In the genomic region with DNA sequence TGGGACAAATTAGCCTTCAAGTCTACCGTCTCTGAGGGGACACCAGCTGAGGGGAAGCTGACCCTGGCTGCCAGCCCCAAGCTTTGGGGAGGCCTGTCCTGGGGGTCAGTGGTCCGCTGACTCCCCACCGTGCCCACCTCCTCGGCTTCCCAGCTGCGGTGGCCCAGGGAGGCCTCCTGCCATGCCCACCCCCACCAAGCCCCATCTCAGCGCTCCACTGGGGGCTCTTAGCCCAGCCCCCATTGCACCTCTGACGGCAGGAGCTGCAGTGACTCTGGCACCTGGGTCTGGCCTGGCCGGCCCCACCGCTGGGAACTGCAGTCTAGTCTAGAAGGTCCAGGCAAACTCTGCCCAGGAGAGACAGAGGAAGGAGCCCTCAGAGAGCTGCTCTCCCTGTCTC, we compare ENCODE assay signal across 35 cellular contexts. TPM values are rescaled to one million over a fixed set of nuclear protein-coding genes. Genes with fewer than 3 reads are reported as not detected.
"Had no signal": no experiment of that assay in that cellular context is flagged by ENCODE, and none has a peak within 500 bp of the region (broad histone marks: within the 10 kb centered on the region; RNA-seq: fewer than 3 reads in every experiment).

No MANE protein-coding gene starts in this region.

- H3K36me3 Mint-ChIP-seq: activated CD4-positive, alpha-beta memory T cell treated with anti-CD3 and anti-CD28 coated beads for 36 hours; activated CD8-positive, alpha-beta memory T cell treated with anti-CD3 and anti-CD28 coated beads, Interleukin-2, amount 10 ng/mL, durations not matched to agents 7 days and 5 days; activated naive CD4-positive, alpha-beta T cell treated with anti-CD3 and anti-CD28 coated beads, Interleukin-2, amount 10 ng/mL, durations not matched to agents 7 days and 5 days; activated naive CD8-positive, alpha-beta T cell had no signal

- H3K4me1 Mint-ChIP-seq: activated B cell treated with CpG ODN at 0.5 μM for 24 hours; activated CD4-positive, alpha-beta T cell treated with anti-CD3 and anti-CD28 coated beads for 36 hours; activated CD4-positive, alpha-beta T cell treated with anti-CD3 and anti-CD28 coated beads, Interleukin-2, amount 10 ng/mL, durations not matched to agents 24 days and 14 days; activated CD8-positive, alpha-beta memory T cell treated with anti-CD3 and anti-CD28 coated beads, Interleukin-2, amount 10 ng/mL, durations not matched to agents 7 days and 5 days; activated naive CD4-positive, alpha-beta T cell treated with anti-CD3 and anti-CD28 coated beads, Interleukin-2, amount 10 ng/mL, durations not matched to agents 7 days and 5 days; T-helper 17 cell had no signal

- H3K27me3 ChIP-seq: body of pancreas, gastrocnemius medialis had no signal

- H3K9me3 ChIP-seq: body of pancreas, esophagus muscularis mucosa, gastrocnemius medialis, heart left ventricle had no signal

- H3K27ac ChIP-seq: body of pancreas, esophagus muscularis mucosa, foreskin keratinocyte, gastrocnemius medialis, heart left ventricle, WERI-Rb-1 had no signal

- H3K4me1 ChIP-seq: body of pancreas, esophagus muscularis mucosa, foreskin keratinocyte, heart left ventricle had no signal

- H3K9me3 Mint-ChIP-seq: activated B cell treated with CpG ODN at 0.5 μM for 24 hours; activated CD4-positive, alpha-beta memory T cell treated with anti-CD3 and anti-CD28 coated beads for 36 hours; activated CD4-positive, alpha-beta T cell treated with anti-CD3 and anti-CD28 coated beads, Interleukin-2, amount 10 ng/mL, durations not matched to agents 24 days and 14 days; activated naive CD4-positive, alpha-beta T cell treated with anti-CD3 and anti-CD28 coated beads, Interleukin-2, amount 10 ng/mL, durations not matched to agents 7 days and 5 days; activated T-helper 1 cell treated with anti-CD3 and anti-CD28 coated beads, Interleukin-12 subunit alpha, Interleukin-12 subunit beta, Interleukin-2, Interleukin-4 antibody, amounts not matched to agents 30 ng/mL and 10 ng/mL and 1 ng/mL, durations not matched to agents 14 hours and 24 hours and 36 hours; effector memory CD8-positive, alpha-beta T cell; T-helper 2 cell treated with Interferon-gamma antibody and Interleukin-4, amounts not matched to agents 5 μg/mL and 100 μg/mL, for 36 hours had no signal

- H3K27ac Mint-ChIP-seq: activated B cell treated with CpG ODN at 0.5 μM for 24 hours; activated CD4-positive, alpha-beta memory T cell treated with anti-CD3 and anti-CD28 coated beads for 36 hours; activated CD4-positive, alpha-beta T cell treated with anti-CD3 and anti-CD28 coated beads for 36 hours; activated CD4-positive, alpha-beta T cell treated with anti-CD3 and anti-CD28 coated beads, Interleukin-2, amount 10 ng/mL, durations not matched to agents 24 days and 14 days; activated CD8-positive, alpha-beta memory T cell treated with anti-CD3 and anti-CD28 coated beads, Interleukin-2, amount 10 ng/mL, durations not matched to agents 7 days and 5 days; activated CD8-positive, alpha-beta T cell treated with anti-CD3 and anti-CD28 coated beads, Interleukin-2, amount 10 ng/mL, durations not matched to agents 7 days and 5 days; activated naive CD4-positive, alpha-beta T cell treated with anti-CD3 and anti-CD28 coated beads, Interleukin-2, amount 10 ng/mL, durations not matched to agents 7 days and 5 days; activated naive CD8-positive, alpha-beta T cell; activated T-helper 1 cell treated with anti-CD3 and anti-CD28 coated beads, Interleukin-12 subunit alpha, Interleukin-12 subunit beta, Interleukin-2, Interleukin-4 antibody, amounts not matched to agents 30 ng/mL and 10 ng/mL and 1 ng/mL, durations not matched to agents 14 hours and 24 hours and 36 hours; effector memory CD8-positive, alpha-beta T cell; T-helper 17 cell; T-helper 2 cell treated with Interferon-gamma antibody and Interleukin-4, amounts not matched to agents 5 μg/mL and 100 μg/mL, for 36 hours had no signal

- H3K4me3 Mint-ChIP-seq: activated B cell treated with CpG ODN at 0.5 μM for 24 hours; activated CD4-positive, alpha-beta memory T cell treated with anti-CD3 and anti-CD28 coated beads for 36 hours; activated CD4-positive, alpha-beta T cell treated with anti-CD3 and anti-CD28 coated beads for 36 hours; activated CD4-positive, alpha-beta T cell treated with anti-CD3 and anti-CD28 coated beads, Interleukin-2, amount 10 ng/mL, durations not matched to agents 24 days and 14 days; activated CD8-positive, alpha-beta memory T cell treated with anti-CD3 and anti-CD28 coated beads, Interleukin-2, amount 10 ng/mL, durations not matched to agents 7 days and 5 days; activated CD8-positive, alpha-beta T cell treated with anti-CD3 and anti-CD28 coated beads, Interleukin-2, amount 10 ng/mL, durations not matched to agents 7 days and 5 days; activated naive CD4-positive, alpha-beta T cell treated with anti-CD3 and anti-CD28 coated beads, Interleukin-2, amount 10 ng/mL, durations not matched to agents 7 days and 5 days; activated naive CD8-positive, alpha-beta T cell; activated T-helper 1 cell treated with anti-CD3 and anti-CD28 coated beads, Interleukin-12 subunit alpha, Interleukin-12 subunit beta, Interleukin-2, Interleukin-4 antibody, amounts not matched to agents 30 ng/mL and 10 ng/mL and 1 ng/mL, durations not matched to agents 14 hours and 24 hours and 36 hours; effector memory CD8-positive, alpha-beta T cell; T-helper 17 cell; T-helper 2 cell treated with Interferon-gamma antibody and Interleukin-4, amounts not matched to agents 5 μg/mL and 100 μg/mL, for 36 hours had no signal

- ATAC-seq: activated CD4-positive, alpha-beta T cell treated with anti-CD3 and anti-CD28 coated beads for 36 hours; activated CD4-positive, CD25-positive, alpha-beta regulatory T cell treated with anti-CD3 and anti-CD28 coated beads, Interleukin-2, amount 50 U/mL, for 24 hours; activated CD8-positive, alpha-beta memory T cell treated with anti-CD3 and anti-CD28 coated beads, Interleukin-2, amount 10 ng/mL, durations not matched to agents 7 days and 5 days; activated CD8-positive, alpha-beta T cell treated with anti-CD3 and anti-CD28 coated beads, Interleukin-2, amount 10 ng/mL, durations not matched to agents 7 days and 5 days; body of pancreas; effector memory CD8-positive, alpha-beta T cell; foreskin keratinocyte; gastrocnemius medialis; heart left ventricle; T-helper 17 cell had no signal

- H3K36me3 ChIP-seq: esophagus muscularis mucosa, gastrocnemius medialis, heart left ventricle, WERI-Rb-1 had no signal

- DNase-seq: activated B cell treated with CpG ODN at 0.5 μM for 24 hours; activated CD4-positive, alpha-beta memory T cell treated with anti-CD3 and anti-CD28 coated beads for 36 hours; activated CD4-positive, alpha-beta T cell treated with anti-CD3 and anti-CD28 coated beads for 36 hours; activated CD4-positive, alpha-beta T cell treated with anti-CD3 and anti-CD28 coated beads, Interleukin-2, amount 10 ng/mL, durations not matched to agents 24 days and 14 days; activated CD8-positive, alpha-beta memory T cell treated with anti-CD3 and anti-CD28 coated beads, Interleukin-2, amount 10 ng/mL, durations not matched to agents 7 days and 5 days; activated CD8-positive, alpha-beta memory T cell treated with anti-CD3 and anti-CD28 coated beads, Interleukin-2, amount 50 U/mL, for 4 hours; activated CD8-positive, alpha-beta T cell treated with anti-CD3 and anti-CD28 coated beads, Interleukin-2, amount 10 ng/mL, durations not matched to agents 7 days and 5 days; activated gamma-delta T cell; activated naive CD4-positive, alpha-beta T cell; activated naive CD4-positive, alpha-beta T cell treated with anti-CD3 and anti-CD28 coated beads, Interleukin-2, amount 10 ng/mL, durations not matched to agents 7 days and 5 days; activated T-cell treated with anti-CD3 and anti-CD28 coated beads, Interleukin-2, amount 50 U/mL, for 1 hour; activated T-cell treated with anti-CD3 and anti-CD28 coated beads, Interleukin-2, amount 50 U/mL, for 48 hours; amniotic stem cell; anterior cingulate cortex; body of pancreas; caudate nucleus; cortex of kidney; dermis blood vessel endothelial cell; effector CD4-positive, alpha-beta T cell; effector memory CD8-positive, alpha-beta T cell; erythroblast; foreskin keratinocyte; gastrocnemius medialis; glutamatergic neuron; heart left ventricle; T-helper 1 cell; T-helper 17 cell; T1000; WERI-Rb-1 had no signal

- H3K4me3 ChIP-seq: body of pancreas, esophagus muscularis mucosa, gastrocnemius medialis, heart left ventricle had no signal

RNA-seq across cellular contexts. Expression of a gene that starts 30.2 kb away (rescaled TPM):
- total RNA-seq: activated B cell treated with CpG ODN at 0.5 μM for 24 hours; activated CD8-positive, alpha-beta memory T cell treated with anti-CD3 and anti-CD28 coated beads for 36 hours; activated CD8-positive, alpha-beta T cell treated with anti-CD3 and anti-CD28 coated beads, Interleukin-2, amount 10 ng/mL, durations not matched to agents 7 days and 5 days; foreskin keratinocyte; T-helper 17 cell had no signal
- polyA plus RNA-seq: foreskin keratinocyte had no signal
